Comparison of ENCODE assay signal across 8 cellular contexts in the genomic region with DNA sequence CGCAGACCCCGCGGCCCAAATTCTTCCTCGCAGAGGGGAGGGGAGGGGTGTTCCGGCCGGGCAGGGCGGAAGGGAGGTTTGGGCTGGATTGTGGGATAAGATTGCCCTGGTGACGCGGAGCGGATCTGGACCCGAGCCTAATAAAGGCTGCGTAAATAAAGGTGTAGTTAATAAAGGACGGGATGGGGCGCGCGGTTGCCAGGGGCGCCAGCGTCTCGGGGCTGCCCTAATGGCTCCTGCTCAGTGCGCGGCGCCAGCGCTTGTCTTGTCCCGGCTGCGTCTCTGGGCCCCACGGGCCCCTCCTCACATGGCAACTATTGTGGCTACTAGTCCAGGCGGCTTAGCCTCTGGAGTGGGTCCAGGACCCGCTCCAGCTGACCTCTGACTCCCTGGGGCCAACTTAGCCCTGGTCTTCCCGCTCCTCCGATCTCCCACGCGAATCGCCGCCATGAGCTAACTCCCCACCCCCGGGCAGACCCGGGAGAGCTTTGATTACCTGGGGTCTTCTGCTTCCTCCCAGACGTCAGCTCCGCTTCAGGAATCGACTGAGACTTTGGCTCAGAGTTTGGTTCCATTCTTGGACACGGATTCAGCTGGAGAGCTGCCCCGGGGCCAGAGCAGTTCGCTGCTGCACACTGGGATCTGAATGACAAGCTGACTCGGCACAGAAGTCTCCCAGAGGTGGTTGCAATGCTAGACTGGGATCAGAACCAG. TPM values are rescaled to one million over a fixed set of nuclear protein-coding genes. Genes with fewer than 3 reads are reported as not detected.
DNase-seq lines count a peak whose midpoint lies in the region; ATAC-seq and TF ChIP-seq lines count a peak whose summit lies in the region.

No MANE protein-coding gene starts in this region.

- DNase-seq in BE2C, result no peak
- no peak for DNase-seq in coronary artery (ENCODE audit: low spot score)
- peak; percentile 4 for DNase-seq in myocyte (ENCODE audit: low read depth)
- no peak for DNase-seq in H4 (ENCODE audit: low spot score)
- no peak for DNase-seq in glomerular visceral epithelial cell (ENCODE audit: extremely low spot score)
- no peak for DNase-seq in NCI-H446 treated with DMSO at 0.1 percent for 48 hours (lab: John Stamatoyannopoulos, UW)

- ATAC-seq in HG02852 (IDR thresholded peaks at IDR 0.05; ENCODE audit: unreplicated experiment) (peak; percentile 45), GM18909 (IDR thresholded peaks at IDR 0.05; ENCODE audit: poor library complexity, unreplicated experiment) (no peak)

- H3K4me3 ChIP-seq in BE2C (ENCODE audit: low read depth, low read length) (peak overlapping the region; percentile 45), coronary artery (peak overlapping the region; percentile 70)

- peak overlapping the region; percentile 40 to 47 for H3K27ac ChIP-seq in coronary artery

- TF ChIP-seq CTCF in BE2C (IDR thresholded peaks at IDR 0.05; ENCODE audit: low read depth, low read length) (no peak), coronary artery (IDR thresholded peaks at IDR 0.05) (no peak)

- no peaks in the 10 kb centered on the region for H3K4me1 ChIP-seq in BE2C

- peaks cover 12% of the 10 kb centered on the region for H3K27me3 ChIP-seq in BE2C

- no peaks in the 10 kb centered on the region for H3K36me3 ChIP-seq in BE2C

- H3K9me3 ChIP-seq in BE2C, result no peaks in the 10 kb centered on the region

RNA-seq across cellular contexts. Expression of a gene that starts 36.5 kb away (rescaled TPM):
- not detected for polyA plus RNA-seq in BE2C (2012; ENCODE audit: insufficient read depth, insufficient read length, low read depth)
- not detected in 2 replicates for total RNA-seq in myocyte
- not detected for polyA plus RNA-seq in myocyte (2012)
- 0.29 TPM in 1 of 2 replicates, not detected in the other for total RNA-seq in H4 (2014; rRNA removed; shearing (Covaris generic))

RNA-seq across cellular contexts. Expression of a gene that starts 39.8 kb away (rescaled TPM):
- polyA plus RNA-seq in BE2C (2012; ENCODE audit: insufficient read depth, insufficient read length, low read depth), result 4.9 TPM
- total RNA-seq in myocyte, result not detected in 2 replicates
- not detected for polyA plus RNA-seq in myocyte (2012)
- 6.7 and 9.6 TPM in 2 replicates for total RNA-seq in H4 (2014; rRNA removed; shearing (Covaris generic))
